Comparison of ENCODE assay signal across 1 cellular context in the genomic region with DNA sequence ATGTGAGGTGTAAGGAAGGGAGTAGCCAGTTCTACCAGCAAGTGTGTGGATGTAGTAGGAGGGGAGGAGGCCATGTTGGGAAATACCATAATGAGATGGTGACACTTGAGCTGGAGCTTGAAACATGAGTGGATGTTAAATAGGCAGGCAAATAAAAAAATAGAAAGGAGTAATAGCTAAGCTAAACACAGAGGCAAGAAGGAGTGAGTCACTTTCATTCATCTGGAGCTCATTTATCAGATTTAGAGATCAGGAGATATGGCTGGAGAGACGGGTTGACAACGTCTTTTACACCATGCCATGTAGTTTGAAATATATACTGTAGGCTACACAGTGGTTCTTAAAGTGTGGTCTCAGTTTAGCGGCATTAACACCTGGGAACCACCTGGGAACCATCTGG.
A peak's percentile ranks its signal among the peaks of the same experiment; 100 is the strongest.
TF ChIP-seq lines count a peak whose summit lies in the region.

No MANE protein-coding gene starts in this region.

TF ChIP-seq in HEK293, 187 proteins besides CTCF, POLR2A, EP300 and RAD21:
- TF ChIP-seq, protein P1, sequence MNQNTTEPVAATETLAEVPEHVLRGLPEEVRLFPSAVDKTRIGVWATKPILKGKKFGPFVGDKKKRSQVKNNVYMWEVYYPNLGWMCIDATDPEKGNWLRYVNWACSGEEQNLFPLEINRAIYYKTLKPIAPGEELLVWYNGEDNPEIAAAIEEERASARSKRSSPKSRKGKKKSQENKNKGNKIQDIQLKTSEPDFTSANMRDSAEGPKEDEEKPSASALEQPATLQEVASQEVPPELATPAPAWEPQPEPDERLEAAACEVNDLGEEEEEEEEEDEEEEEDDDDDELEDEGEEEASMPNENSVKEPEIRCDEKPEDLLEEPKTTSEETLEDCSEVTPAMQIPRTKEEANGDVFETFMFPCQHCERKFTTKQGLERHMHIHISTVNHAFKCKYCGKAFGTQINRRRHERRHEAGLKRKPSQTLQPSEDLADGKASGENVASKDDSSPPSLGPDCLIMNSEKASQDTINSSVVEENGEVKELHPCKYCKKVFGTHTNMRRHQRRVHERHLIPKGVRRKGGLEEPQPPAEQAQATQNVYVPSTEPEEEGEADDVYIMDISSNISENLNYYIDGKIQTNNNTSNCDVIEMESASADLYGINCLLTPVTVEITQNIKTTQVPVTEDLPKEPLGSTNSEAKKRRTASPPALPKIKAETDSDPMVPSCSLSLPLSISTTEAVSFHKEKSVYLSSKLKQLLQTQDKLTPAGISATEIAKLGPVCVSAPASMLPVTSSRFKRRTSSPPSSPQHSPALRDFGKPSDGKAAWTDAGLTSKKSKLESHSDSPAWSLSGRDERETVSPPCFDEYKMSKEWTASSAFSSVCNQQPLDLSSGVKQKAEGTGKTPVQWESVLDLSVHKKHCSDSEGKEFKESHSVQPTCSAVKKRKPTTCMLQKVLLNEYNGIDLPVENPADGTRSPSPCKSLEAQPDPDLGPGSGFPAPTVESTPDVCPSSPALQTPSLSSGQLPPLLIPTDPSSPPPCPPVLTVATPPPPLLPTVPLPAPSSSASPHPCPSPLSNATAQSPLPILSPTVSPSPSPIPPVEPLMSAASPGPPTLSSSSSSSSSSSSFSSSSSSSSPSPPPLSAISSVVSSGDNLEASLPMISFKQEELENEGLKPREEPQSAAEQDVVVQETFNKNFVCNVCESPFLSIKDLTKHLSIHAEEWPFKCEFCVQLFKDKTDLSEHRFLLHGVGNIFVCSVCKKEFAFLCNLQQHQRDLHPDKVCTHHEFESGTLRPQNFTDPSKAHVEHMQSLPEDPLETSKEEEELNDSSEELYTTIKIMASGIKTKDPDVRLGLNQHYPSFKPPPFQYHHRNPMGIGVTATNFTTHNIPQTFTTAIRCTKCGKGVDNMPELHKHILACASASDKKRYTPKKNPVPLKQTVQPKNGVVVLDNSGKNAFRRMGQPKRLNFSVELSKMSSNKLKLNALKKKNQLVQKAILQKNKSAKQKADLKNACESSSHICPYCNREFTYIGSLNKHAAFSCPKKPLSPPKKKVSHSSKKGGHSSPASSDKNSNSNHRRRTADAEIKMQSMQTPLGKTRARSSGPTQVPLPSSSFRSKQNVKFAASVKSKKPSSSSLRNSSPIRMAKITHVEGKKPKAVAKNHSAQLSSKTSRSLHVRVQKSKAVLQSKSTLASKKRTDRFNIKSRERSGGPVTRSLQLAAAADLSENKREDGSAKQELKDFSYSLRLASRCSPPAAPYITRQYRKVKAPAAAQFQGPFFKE (tag by site-specific recombination; IDR thresholded peaks at IDR 0.05; ENCODE audit: borderline replicate concordance), result no peak
- TF ChIP-seq WT1 (tag by site-specific recombination; IDR thresholded peaks at IDR 0.05), result peak; percentile 62; the same call in 1 of the 2 replicates
TF ChIP-seq in HEK293: peak in this region for 1.
